ENCODE assay signal across 16 cellular contexts in genomic region chr6:51462896-51463679, GRCh38.
DNase-seq lines count a peak whose midpoint lies in the region; ATAC-seq and TF ChIP-seq lines count a peak whose summit lies in the region.
"Had no signal": no experiment of that assay in that cellular context is flagged by ENCODE, and none has a peak within 500 bp of the region (broad histone marks: within the 10 kb centered on the region; RNA-seq: fewer than 3 reads in every experiment).

No MANE protein-coding gene starts in this region.

- no peak for TF ChIP-seq CTCF in hepatocyte (IDR thresholded peaks at IDR 0.05; ENCODE audit: poor library complexity)

- WGBS in hepatocyte (ENCODE audit: low lambda C conversion rate, missing lambda C conversion rate), result 65% methylated on average over 1 of the region's 1 CpG

- ATAC-seq in activated T-cell treated with anti-CD3 and anti-CD28 coated beads, Interleukin-2, amount 50 U/mL, for 4 hours, result no peak
- ATAC-seq: A549, HCT116 had no signal

- H3K4me3 Mint-ChIP-seq in activated T-cell treated with anti-CD3 and anti-CD28 coated beads, Interleukin-2, amount 50 U/mL, for 4 hours, result no peak overlapping the region
- H3K4me3 Mint-ChIP-seq: CD4-positive, alpha-beta T cell had no signal

- H2AFZ ChIP-seq in hepatocyte, result no peak overlapping the region

- H3K79me2 ChIP-seq in hepatocyte, result no peaks in the 10 kb centered on the region

- H3K27me3 ChIP-seq in hepatocyte, result no peaks in the 10 kb centered on the region

- no peaks in the 10 kb centered on the region for H3K9me3 Mint-ChIP-seq in activated T-cell treated with anti-CD3 and anti-CD28 coated beads, Interleukin-2, amount 50 U/mL, for 4 hours

- DNase-seq in NCI-H1105 treated with DMSO at 0.1 percent for 48 hours (lab: John Stamatoyannopoulos, UW) (peak; percentile 12), NCI-H1105 (lab: John Stamatoyannopoulos, UW) (no peak), NCI-H2227 treated with DMSO at 0.1 percent for 48 hours (lab: John Stamatoyannopoulos, UW) (peak; percentile 26), SK-N-DZ (ENCODE audit: low spot score) (peak; percentile 52), hepatocyte (ENCODE audit: low spot score) (no peak), NCI-H510A (lab: John Stamatoyannopoulos, UW) (no peak)
- no peak for DNase-seq in activated T-cell treated with anti-CD3 and anti-CD28 coated beads, Interleukin-2, amount 50 U/mL, for 4 hours
- DNase-seq: AML-193; Caco-2; CD4-positive, alpha-beta T cell; GOT3; H7 had no signal

- H3K36me3 Mint-ChIP-seq in activated T-cell treated with anti-CD3 and anti-CD28 coated beads, Interleukin-2, amount 50 U/mL, for 4 hours (ENCODE audit: insufficient read depth), result no peaks in the 10 kb centered on the region

- H3K36me3 ChIP-seq in hepatocyte (replicated peaks; ENCODE audit: insufficient read depth, low read depth), result no peaks in the 10 kb centered on the region

- H3K27ac ChIP-seq in hepatocyte, result no peak overlapping the region
- H3K27ac ChIP-seq: 22Rv1, A549, C4-2B had no signal

- no peaks in the 10 kb centered on the region for H4K20me1 ChIP-seq in hepatocyte (ENCODE audit: insufficient read depth, poor library complexity, severe bottlenecking)

- no peaks in the 10 kb centered on the region for H3K4me1 ChIP-seq in hepatocyte (ENCODE audit: insufficient read depth)
- H3K4me1 ChIP-seq: A549, Caco-2 had no signal

- no peaks in the 10 kb centered on the region for H3K9me2 ChIP-seq in hepatocyte (replicated peaks; ENCODE audit: insufficient read depth)

- H3K9me3 ChIP-seq in hepatocyte (ENCODE audit: low read depth), result no peaks in the 10 kb centered on the region
- H3K9me3 ChIP-seq: A549, Caco-2 had no signal

- H3K4me3 ChIP-seq in hepatocyte, result no peak overlapping the region
- H3K4me3 ChIP-seq: A549 had no signal

- H3K27me3 Mint-ChIP-seq in activated T-cell treated with anti-CD3 and anti-CD28 coated beads, Interleukin-2, amount 50 U/mL, for 4 hours (ENCODE audit: low read depth), result no peaks in the 10 kb centered on the region
- H3K27me3 Mint-ChIP-seq: CD4-positive, alpha-beta T cell had no signal

- no peaks in the 10 kb centered on the region for H3K4me1 Mint-ChIP-seq in activated T-cell treated with anti-CD3 and anti-CD28 coated beads, Interleukin-2, amount 50 U/mL, for 4 hours (ENCODE audit: low read depth)

- H3K4me2 ChIP-seq in hepatocyte, result no peak overlapping the region
- H3K4me2 ChIP-seq: A549 had no signal

Comparison
In these comparisons a context has a peak if more than half of its experiments do, and no peak if none do; other contexts are left out.
1. DNase-seq: peak in NCI-H1105 treated with DMSO at 0.1 percent for 48 hours (single experiment), NCI-H2227 treated with DMSO at 0.1 percent for 48 hours (single experiment) and SK-N-DZ (single experiment); none in NCI-H1105 (single experiment), hepatocyte (single experiment), NCI-H510A (single experiment) and activated T-cell treated with anti-CD3 and anti-CD28 coated beads, Interleukin-2, amount 50 U/mL, for 4 hours (single experiment).